ENCODE assay signal across 32 cellular contexts in the genomic region with DNA sequence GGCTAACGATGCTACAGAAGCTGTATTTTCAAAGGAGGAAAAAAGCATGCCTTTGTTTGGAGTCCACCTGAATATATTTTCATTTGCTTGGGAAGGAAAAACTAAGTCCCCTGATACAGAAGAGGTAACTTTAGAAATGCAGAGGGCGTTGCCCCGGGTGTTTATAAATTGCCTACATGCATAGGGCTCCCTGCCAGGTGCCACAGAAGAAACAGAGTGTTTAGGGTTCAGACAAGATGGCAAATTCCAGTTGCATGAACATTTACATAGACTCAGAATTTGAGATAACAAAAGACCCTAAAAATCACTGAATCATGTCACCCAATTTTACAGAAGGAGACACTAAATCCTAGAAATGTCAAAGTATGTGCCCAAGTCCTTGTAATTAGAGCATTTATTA. TPM values are rescaled to one million over a fixed set of nuclear protein-coding genes. Genes with fewer than 3 reads are reported as not detected.
DNase-seq lines count a peak whose midpoint lies in the region; ATAC-seq, FAIRE-seq and TF ChIP-seq lines count a peak whose summit lies in the region.
"Had no signal": no experiment of that assay in that cellular context is flagged by ENCODE, and none has a peak within 500 bp of the region (broad histone marks: within the 10 kb centered on the region; RNA-seq: fewer than 3 reads in every experiment).

No MANE protein-coding gene starts in this region.

- H3K27me3 ChIP-seq in left ventricle myocardium inferior (ENCODE audit: low read depth), result no peaks in the 10 kb centered on the region
- no peaks in the 10 kb centered on the region for H3K27me3 ChIP-seq in esophagus squamous epithelium
- H3K27me3 ChIP-seq in skeletal muscle tissue (ENCODE audit: control insufficient read depth in 3 of 3, insufficient read depth in 3 of 3, low read length in 3 of 3), result no peaks in the 10 kb centered on the region
- no peaks in the 10 kb centered on the region for H3K27me3 ChIP-seq in small intestine (ENCODE audit: control insufficient read depth in 2 of 2, insufficient read depth in 2 of 2, low read length in 2 of 2)
- H3K27me3 ChIP-seq: breast epithelium, pancreas, right lobe of liver had no signal

- peaks cover 7 to 17% (median 9%) of the 10 kb centered on the region in 5 donors for H3K27me3 Mint-ChIP-seq in naive thymus-derived CD8-positive, alpha-beta T cell

- intact Hi-C loops in left ventricle myocardium inferior (cut with micrococcal nuclease), result no loop called here
- intact Hi-C loops in left ventricle myocardium superior (cut with micrococcal nuclease), result no loop called here
- intact Hi-C loops in esophagus squamous epithelium (cut with DNase I), result no loop called here

- peaks cover 89% of the 10 kb centered on the region for H3K4me1 ChIP-seq in left ventricle myocardium inferior
- peaks cover 7 to 62% (median 24%) of the 10 kb centered on the region in 3 donors for H3K4me1 ChIP-seq in esophagus squamous epithelium
- H3K4me1 ChIP-seq in skeletal muscle tissue (ENCODE audit: control insufficient read depth in 3 of 3, insufficient read depth in 3 of 3, low read length in 3 of 3), result peaks cover 47 to 57% (median 54%) of the 10 kb centered on the region in 3 donors
- H3K4me1 ChIP-seq in small intestine (ENCODE audit: control insufficient read depth in 2 of 2, insufficient read depth in 1 of 2, low read depth in 1 of 2, low read length in 1 of 2), result peaks cover 0 to 15% of the 10 kb centered on the region in 2 donors
- H3K4me1 ChIP-seq: breast epithelium, pancreas had no signal

- no peaks in the 10 kb centered on the region for H3K9me3 ChIP-seq in left ventricle myocardium inferior (replicated peaks)
- H3K9me3 ChIP-seq in esophagus squamous epithelium, result no peaks in the 10 kb centered on the region
- no peaks in the 10 kb centered on the region for H3K9me3 ChIP-seq in skeletal muscle tissue (ENCODE audit: control insufficient read depth in 3 of 3, low read length in 3 of 3)
- no peaks in the 10 kb centered on the region for H3K9me3 ChIP-seq in small intestine (ENCODE audit: control insufficient read depth, low read depth)
- H3K9me3 ChIP-seq: breast epithelium, pancreas, right lobe of liver had no signal

- H3K4me3 Mint-ChIP-seq in naive thymus-derived CD8-positive, alpha-beta T cell, result no peak overlapping the region
- H3K4me3 Mint-ChIP-seq: CD4-positive, alpha-beta T cell; GM23338; HFFc6; neural crest cell; stimulated activated effector memory CD8-positive, alpha-beta T cell treated with anti-CD3 and anti-CD28 coated beads, Interleukin-12 subunit alpha, Interleukin-12 subunit beta, amount 100 ng/mL, for 72 hours had no signal

- no peak overlapping the region for H3K4me3 ChIP-seq in left ventricle myocardium inferior
- H3K4me3 ChIP-seq in esophagus squamous epithelium, result no peak overlapping the region
- H3K4me3 ChIP-seq in skeletal muscle tissue (ENCODE audit: low read length in 3 of 3), result no peak overlapping the region
- no peak overlapping the region for H3K4me3 ChIP-seq in small intestine (ENCODE audit: low read depth in 1 of 2, low read length in 2 of 2)
- H3K4me3 ChIP-seq: breast epithelium, GM23338, pancreas, right lobe of liver had no signal

- FAIRE-seq in small intestine (lab: Jason Lieb, UNC), result no peak
- FAIRE-seq: frontal cortex, GM18507, pancreas had no signal

- no peak overlapping the region for H3K27ac Mint-ChIP-seq in naive thymus-derived CD8-positive, alpha-beta T cell
- H3K27ac Mint-ChIP-seq: activated naive CD4-positive, alpha-beta T cell treated with anti-CD3 and anti-CD28 coated beads, Interleukin-2, amount 50 U/mL, for 72 hours; CD4-positive, alpha-beta T cell; GM23338; HFFc6; stimulated activated effector memory CD8-positive, alpha-beta T cell treated with anti-CD3 and anti-CD28 coated beads, Interleukin-12 subunit alpha, Interleukin-12 subunit beta, amount 100 ng/mL, for 72 hours had no signal

- WGBS in esophagus squamous epithelium, 2 donors, result 68 to 70% methylated on average over 3 of the region's 3 CpGs
- WGBS in small intestine, 3 donors, result 57 to 69% (median 69%) methylated on average over 3 of the region's 3 CpGs

- POLR2A ChIA-PET in naive thymus-derived CD8-positive, alpha-beta T cell (lab: Charles Lee), result no interaction called here

- DNase-seq in left ventricle myocardium inferior (no peak), left ventricle myocardium superior (no peak), esophagus squamous epithelium (lab: John Stamatoyannopoulos, UW) (no peak), small intestine (no peak)
- DNase-seq in naive thymus-derived CD8-positive, alpha-beta T cell, result no peak
- DNase-seq: activated CD4-positive, alpha-beta T cell treated with anti-CD3 and anti-CD28 coated beads for 4 hours; activated CD8-positive, alpha-beta memory T cell treated with anti-CD3 and anti-CD28 coated beads for 24 hours; CD4-positive, alpha-beta T cell; EL; HFFc6; hippocampal formation; NCI-H1105; NCI-H1930; NCI-H226; NCI-H69; pancreas; PC-3; right lobe of liver; stimulated activated CD4-positive, alpha-beta T cell treated with anti-CD3 and anti-CD28 coated beads, Interleukin-4, amount 100 ng/mL, for 4 hours; substantia nigra had no signal

- H3K27ac ChIP-seq in left ventricle myocardium inferior (replicated peaks) (peak overlapping the region; percentile 83), esophagus squamous epithelium (peak overlapping the region in 3 of 4 donors; percentile 22 to 68 (median 50)), skeletal muscle tissue (ENCODE audit: low read depth, low read length) (peak overlapping the region; percentile 53), small intestine (ENCODE audit: low read depth in 1 of 2, low read length in 1 of 2) (no peak overlapping the region)
- H3K27ac ChIP-seq: right lobe of liver had no signal

- TF ChIP-seq CTCF in left ventricle myocardium inferior (IDR thresholded peaks at IDR 0.05; ENCODE audit: borderline replicate concordance) (no peak), esophagus squamous epithelium (IDR thresholded peaks at IDR 0.05) (no peak)

- H3K36me3 ChIP-seq in left ventricle myocardium inferior (no peaks in the 10 kb centered on the region), esophagus squamous epithelium (no peaks in the 10 kb centered on the region), skeletal muscle tissue (ENCODE audit: control insufficient read depth in 3 of 3, insufficient read depth in 3 of 3, low read length in 3 of 3) (peaks cover 0 to 3% (median 0%) of the 10 kb centered on the region in 3 donors), small intestine (ENCODE audit: control insufficient read depth in 2 of 2, insufficient read depth in 2 of 2, low read length in 2 of 2) (no peaks in the 10 kb centered on the region)
- H3K36me3 ChIP-seq: breast epithelium, pancreas, right lobe of liver had no signal

- peaks cover 0 to 3% (median 0%) of the 10 kb centered on the region in 9 donors for H3K9me3 Mint-ChIP-seq in naive thymus-derived CD8-positive, alpha-beta T cell
- H3K9me3 Mint-ChIP-seq: activated naive CD4-positive, alpha-beta T cell treated with anti-CD3 and anti-CD28 coated beads, Interleukin-2, amount 50 U/mL, for 72 hours; CD4-positive, alpha-beta T cell; GM23338; HFFc6; neural crest cell; stimulated activated effector memory CD8-positive, alpha-beta T cell treated with anti-CD3 and anti-CD28 coated beads, Interleukin-12 subunit alpha, Interleukin-12 subunit beta, amount 100 ng/mL, for 72 hours had no signal

- no peak overlapping the region for H3K9ac ChIP-seq in skeletal muscle tissue (ENCODE audit: low read depth in 1 of 3, low read length in 3 of 3)

- TF ChIP-seq POLR2A in esophagus squamous epithelium (IDR thresholded peaks at IDR 0.05), result no peak

- ATAC-seq in left ventricle myocardium superior, result no peak
- ATAC-seq in naive thymus-derived CD8-positive, alpha-beta T cell, result no peak
- ATAC-seq in GM19324 (IDR thresholded peaks at IDR 0.05; ENCODE audit: low FRiP score, unreplicated experiment), result no peak
- no peak for ATAC-seq in HG03280 (IDR thresholded peaks at IDR 0.05; ENCODE audit: unreplicated experiment)
- ATAC-seq: activated naive CD4-positive, alpha-beta T cell treated with anti-CD3 and anti-CD28 coated beads, Interleukin-2, amount 50 U/mL, for 72 hours; GM23338; left colon; PC-3; right lobe of liver; Right ventricle myocardium inferior; stimulated activated effector memory CD8-positive, alpha-beta T cell treated with anti-CD3 and anti-CD28 coated beads, Interleukin-12 subunit alpha, Interleukin-12 subunit beta, amount 100 ng/mL, for 72 hours had no signal

- no peaks in the 10 kb centered on the region for H3K36me3 Mint-ChIP-seq in naive thymus-derived CD8-positive, alpha-beta T cell
- H3K36me3 Mint-ChIP-seq: activated naive CD4-positive, alpha-beta T cell treated with anti-CD3 and anti-CD28 coated beads, Interleukin-2, amount 50 U/mL, for 72 hours; stimulated activated effector memory CD8-positive, alpha-beta T cell treated with anti-CD3 and anti-CD28 coated beads, Interleukin-12 subunit alpha, Interleukin-12 subunit beta, amount 100 ng/mL, for 72 hours had no signal

- no peaks in the 10 kb centered on the region for H3K4me1 Mint-ChIP-seq in naive thymus-derived CD8-positive, alpha-beta T cell
- H3K4me1 Mint-ChIP-seq: neural crest cell; stimulated activated effector memory CD8-positive, alpha-beta T cell treated with anti-CD3 and anti-CD28 coated beads, Interleukin-12 subunit alpha, Interleukin-12 subunit beta, amount 100 ng/mL, for 72 hours had no signal

RNA-seq across cellular contexts. Expression of a gene that starts 19.9 kb away (rescaled TPM):
- total RNA-seq in left ventricle myocardium inferior (48.8 TPM), left ventricle myocardium superior (64.0 TPM), esophagus squamous epithelium (10 to 100 TPM; 29.5 to 77.4 (median 50.8) TPM), skeletal muscle tissue (27.1 TPM)
- total RNA-seq in naive thymus-derived CD8-positive, alpha-beta T cell, result under 1 TPM; 0.27 to 0.29 TPM
- not detected for polyA plus RNA-seq in naive thymus-derived CD8-positive, alpha-beta T cell
- polyA plus RNA-seq in small intestine, result 10 to 100 TPM; 14.3 to 17.0 (median 17.0) TPM
- total RNA-seq: activated naive CD4-positive, alpha-beta T cell treated with anti-CD3 and anti-CD28 coated beads, Interleukin-2, amount 50 U/mL, for 72 hours had no signal

Comparison
In these comparisons a context has a peak if more than half of its experiments do, and no peak if none do; other contexts are left out.
1. H3K27ac ChIP-seq: peak in left ventricle myocardium inferior (single experiment), esophagus squamous epithelium (3 of 4) and skeletal muscle tissue (single experiment); none in small intestine (0 of 2).
2. RNA of a gene that starts 19.9 kb away (total RNA-seq): 64.0 TPM in left ventricle myocardium superior (single experiment), 29.5 to 77.4 TPM in esophagus squamous epithelium, 48.8 TPM in left ventricle myocardium inferior (single experiment) and 27.1 TPM in skeletal muscle tissue (single experiment); 0.27 to 0.29 TPM in naive thymus-derived CD8-positive, alpha-beta T cell; every median in the first group is over 10 times any median in the second.